Comparison of ENCODE assay signal across 20 cellular contexts in the genomic region with DNA sequence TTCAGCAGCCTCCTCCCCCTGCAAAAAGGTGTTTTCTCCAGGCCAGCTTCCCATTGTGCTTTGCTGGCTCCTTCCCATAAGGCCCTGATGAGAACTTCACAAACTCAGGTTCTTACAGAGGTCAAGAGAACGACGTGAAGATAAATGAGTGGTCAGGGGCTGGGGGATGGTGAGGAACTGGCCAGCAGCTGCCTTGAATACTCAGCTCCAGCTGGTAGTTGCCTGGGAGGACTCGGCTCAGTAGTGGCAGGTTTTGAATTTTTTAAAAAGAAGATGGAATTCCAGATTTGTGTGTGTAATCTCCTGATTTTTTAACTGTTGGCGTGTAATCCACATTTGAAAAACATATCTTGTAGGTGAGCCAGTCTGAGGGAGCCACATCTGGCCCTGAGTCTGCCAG.
"Had no signal": no experiment of that assay in that cellular context is flagged by ENCODE, and none has a peak within 500 bp of the region (broad histone marks: within the 10 kb centered on the region; RNA-seq: fewer than 3 reads in every experiment).

No MANE protein-coding gene starts in this region.

- H3K4me3 ChIP-seq: adrenal gland, ascending aorta, body of pancreas had no signal

- H3K27me3 ChIP-seq: adrenal gland, ascending aorta, body of pancreas had no signal

- H3K9me3 ChIP-seq: adrenal gland, ascending aorta, body of pancreas had no signal

- H3K27ac ChIP-seq: adrenal gland, ascending aorta, body of pancreas had no signal

- DNase-seq: activated B cell treated with CpG ODN at 0.5 μM for 24 hours; activated CD4-positive, alpha-beta T cell treated with anti-CD3 and anti-CD28 coated beads for 1 hour; activated CD4-positive, alpha-beta T cell treated with anti-CD3 and anti-CD28 coated beads, Interleukin-2, amount 10 ng/mL, durations not matched to agents 24 days and 14 days; activated CD4-positive, alpha-beta T cell treated with anti-CD3 and anti-CD28 coated beads, Interleukin-2, amount 50 U/mL, for 48 hours; activated CD8-positive, alpha-beta memory T cell treated with anti-CD3 and anti-CD28 coated beads, Interleukin-2, amount 50 U/mL, for 4 hours; activated naive CD4-positive, alpha-beta T cell treated with anti-CD3 and anti-CD28 coated beads, Interleukin-2, amount 50 U/mL, for 16 hours; activated naive CD8-positive, alpha-beta T cell treated with anti-CD3 and anti-CD28 coated beads, Interleukin-2, amount 10 ng/mL, durations not matched to agents 7 days and 5 days; activated T-cell treated with anti-CD3 and anti-CD28 coated beads, Interleukin-2, amount 50 U/mL, for 1 hour; body of pancreas; KG1; NCI-H1092; NCI-H1417; NCI-H1930; NCI-H2227 treated with DMSO at 0.1 percent for 48 hours; NCI-H526 treated with DMSO at 0.1 percent for 48 hours; PC-3; SHP77 treated with DMSO at 0.1 percent for 48 hours had no signal

- FAIRE-seq: RCC 7860 had no signal
